ENCODE assay signal across 31 cellular contexts in genomic region chr9:11709567-11709966, GRCh38.
A peak's percentile ranks its signal among the peaks of the same experiment; 100 is the strongest.
DNase-seq lines count a peak whose midpoint lies in the region; ATAC-seq, FAIRE-seq and TF ChIP-seq lines count a peak whose summit lies in the region.
"Had no signal": no experiment of that assay in that cellular context is flagged by ENCODE, and none has a peak within 500 bp of the region (broad histone marks: within the 10 kb centered on the region; RNA-seq: fewer than 3 reads in every experiment).

No MANE protein-coding gene starts in this region.

- FAIRE-seq in islet of Langerhans (lab: Jason Lieb, UNC), result peak; percentile 72
- FAIRE-seq: A204.1, A549, D721Med had no signal

- DNase-seq in left lung (no peak), coronary artery (ENCODE audit: low spot score) (no peak), superior temporal gyrus (ENCODE audit: extremely low spot score) (no peak)
- DNase-seq: 8988T; ACHN; AML-193; BE2C; C1 segment of cervical spinal cord; Caco-2; Calu3; CD4-positive, alpha-beta memory T cell; CD4-positive, alpha-beta T cell; CD4-positive, CD25-positive, alpha-beta regulatory T cell; CD8-positive, alpha-beta memory T cell; CD8-positive, alpha-beta T cell; COR-L47; DMS 273 treated with DMSO at 0.1 percent for 48 hours; DMS153; DMS53; DMS79; DMS79 treated with DMSO at 0.1 percent for 48 hours; DND-41; EL had no signal

- no peak overlapping the region for H3K27ac ChIP-seq in left lung
- H3K27ac ChIP-seq in coronary artery, result no peak overlapping the region
- H3K27ac ChIP-seq: 22Rv1; A549; BLaER1; BLaER1 treated with 17β-estradiol and CSF1 and Interleukin-3, amounts not matched to agents 10 nM and 100 nM; C4-2B had no signal

- H3K4me1 ChIP-seq in left lung, result no peaks in the 10 kb centered on the region
- H3K4me1 ChIP-seq: A549, BE2C, BLaER1, Caco-2 had no signal

- ATAC-seq in left lung, result peak; percentile 60
- ATAC-seq: A549; CD8-positive, alpha-beta T cell had no signal

- no peaks in the 10 kb centered on the region for H3K36me3 ChIP-seq in left lung
- H3K36me3 ChIP-seq: BE2C; BLaER1; BLaER1 treated with 17β-estradiol and CSF1 and Interleukin-3, amounts not matched to agents 10 nM and 100 nM had no signal

- intact Hi-C loops in left lung (cut with DNase I), result no loop called here

- no peak for TF ChIP-seq CTCF in left lung (IDR thresholded peaks at IDR 0.05)
- no peak for TF ChIP-seq CTCF in coronary artery (IDR thresholded peaks at IDR 0.05)

- no peak overlapping the region for H3K4me3 ChIP-seq in left lung
- no peak overlapping the region for H3K4me3 ChIP-seq in coronary artery
- H3K4me3 ChIP-seq: A549; BLaER1; BLaER1 treated with 17β-estradiol and CSF1 and Interleukin-3, amounts not matched to agents 10 nM and 100 nM had no signal

- no peaks in the 10 kb centered on the region for H3K27me3 ChIP-seq in left lung
- H3K27me3 ChIP-seq: BE2C; BLaER1; BLaER1 treated with 17β-estradiol and CSF1 and Interleukin-3, amounts not matched to agents 10 nM and 100 nM had no signal

- H3K9me3 ChIP-seq in left lung, result peaks cover 0 to 4% of the 10 kb centered on the region in 2 donors
- H3K9me3 ChIP-seq: A549; BE2C; BLaER1; BLaER1 treated with 17β-estradiol and CSF1 and Interleukin-3, amounts not matched to agents 10 nM and 100 nM; Caco-2 had no signal
